ENCODE assay signal across 1 cellular context in genomic region chr18:12421732-12422131, GRCh38.
TF ChIP-seq lines count a peak whose summit lies in the region.

No MANE protein-coding gene starts in this region.

TF ChIP-seq in HCT116, 20 proteins besides CTCF, POLR2A, EP300 and RAD21 (continued from another document):
- TF ChIP-seq ZBTB33 (IDR thresholded peaks at IDR 0.05; ENCODE audit: extremely low read depth, insufficient replicate concordance, low read length) (no peak), MAX (IDR thresholded peaks at IDR 0.05) (no peak), POLR2AphosphoS5 (IDR thresholded peaks at IDR 0.05; ENCODE audit: low read depth, low read length) (no peak), ZFX (IDR thresholded peaks at IDR 0.05) (no peak), ELF1 (IDR thresholded peaks at IDR 0.05; ENCODE audit: borderline replicate concordance, low read depth) (no peak), REST (IDR thresholded peaks at IDR 0.05; ENCODE audit: low read depth) (no peak), EZH2 (IDR thresholded peaks at IDR 0.05) (no peak), SP1 (IDR thresholded peaks at IDR 0.05; ENCODE audit: low read depth) (no peak), JUND (IDR thresholded peaks at IDR 0.05) (no peak), YY1 (IDR thresholded peaks at IDR 0.05; ENCODE audit: extremely low read depth, insufficient replicate concordance, low read depth, low read length) (no peak), CBX3 (IDR thresholded peaks at IDR 0.05; ENCODE audit: low read depth) (no peak)
TF ChIP-seq in HCT116: peak in this region for 0.
